ENCODE assay signal across 29 cellular contexts in the genomic region with DNA sequence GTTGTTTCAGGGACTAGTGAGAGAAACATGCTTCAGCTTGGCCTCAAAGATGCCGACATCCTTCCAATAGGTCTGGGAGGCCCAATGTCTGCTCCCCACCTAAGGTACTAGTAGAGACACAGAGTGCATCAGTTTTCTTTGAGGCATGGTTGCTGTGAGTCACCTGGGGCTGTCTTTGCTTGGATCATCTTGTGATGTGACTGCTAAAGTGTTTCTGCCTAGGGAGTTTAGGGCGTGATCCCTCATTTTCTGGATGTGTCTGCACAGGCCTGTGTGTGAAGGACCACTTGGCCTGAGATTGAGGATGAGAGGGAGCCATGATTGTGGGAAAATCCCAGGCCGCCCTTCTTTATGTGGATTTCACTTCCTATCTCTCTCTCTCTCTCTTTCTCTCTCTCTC. TPM values are rescaled to one million over a fixed set of nuclear protein-coding genes. Genes with fewer than 3 reads are reported as not detected.
"Had no signal": no experiment of that assay in that cellular context is flagged by ENCODE, and none has a peak within 500 bp of the region (broad histone marks: within the 10 kb centered on the region; RNA-seq: fewer than 3 reads in every experiment).

No MANE protein-coding gene starts in this region.

- H3K36me3 Mint-ChIP-seq: naive thymus-derived CD4-positive, alpha-beta T cell; stimulated activated effector memory CD8-positive, alpha-beta T cell treated with anti-CD3 and anti-CD28 coated beads, Interleukin-12 subunit alpha, Interleukin-12 subunit beta, amount 100 ng/mL, for 72 hours had no signal

- H3K4me3 ChIP-seq: colonic mucosa, gastrocnemius medialis, left lung, prostate gland, right atrium auricular region, smooth muscle cell, stomach, thyroid gland, vagina had no signal

- H3K9me3 ChIP-seq: colonic mucosa, gastrocnemius medialis, left lung, prostate gland, right atrium auricular region, stomach, thyroid gland, vagina had no signal

- FAIRE-seq: endothelial cell of umbilical vein, kidney had no signal

- H3K4me1 ChIP-seq: colonic mucosa, prostate gland had no signal

- H3K4me3 Mint-ChIP-seq: dendritic cell treated with granulocyte-macrophage colony-stimulating factor and Interleukin-4, amounts not matched to agents 40 ng/mL and 50 ng/mL, for 4 days; naive thymus-derived CD4-positive, alpha-beta T cell; nephron; stimulated activated effector memory CD8-positive, alpha-beta T cell treated with anti-CD3 and anti-CD28 coated beads, Interleukin-12 subunit alpha, Interleukin-12 subunit beta, amount 100 ng/mL, for 72 hours had no signal

- H3K36me3 ChIP-seq: colonic mucosa, gastrocnemius medialis, left lung, prostate gland, right atrium auricular region, stomach, thyroid gland, vagina had no signal

- H3K9me3 Mint-ChIP-seq: dendritic cell treated with granulocyte-macrophage colony-stimulating factor and Interleukin-4, amounts not matched to agents 40 ng/mL and 50 ng/mL, for 4 days; nephron; stimulated activated effector memory CD8-positive, alpha-beta T cell treated with anti-CD3 and anti-CD28 coated beads, Interleukin-12 subunit alpha, Interleukin-12 subunit beta, amount 100 ng/mL, for 72 hours had no signal

- H3K27me3 ChIP-seq: right atrium auricular region, thyroid gland, vagina had no signal

- H3K27ac ChIP-seq: colonic mucosa, gastrocnemius medialis, left lung, prostate gland, right atrium auricular region, stomach, thyroid gland, vagina had no signal

- H3K27ac Mint-ChIP-seq: dendritic cell treated with granulocyte-macrophage colony-stimulating factor and Interleukin-4, amounts not matched to agents 40 ng/mL and 50 ng/mL, for 4 days; nephron; stimulated activated effector memory CD8-positive, alpha-beta T cell treated with anti-CD3 and anti-CD28 coated beads, Interleukin-12 subunit alpha, Interleukin-12 subunit beta, amount 100 ng/mL, for 72 hours had no signal

- ATAC-seq: gastrocnemius medialis; left lung; naive thymus-derived CD4-positive, alpha-beta T cell; sciatic nerve; stimulated activated effector memory CD8-positive, alpha-beta T cell treated with anti-CD3 and anti-CD28 coated beads, Interleukin-12 subunit alpha, Interleukin-12 subunit beta, amount 100 ng/mL, for 72 hours had no signal

- DNase-seq: colonic mucosa; effector CD8-positive, alpha-beta T cell; erythroblast; gastrocnemius medialis; head of caudate nucleus; kidney; left lung; midbrain; naive thymus-derived CD4-positive, alpha-beta T cell; nucleus accumbens; stimulated activated CD4-positive, alpha-beta T cell treated with anti-CD3 and anti-CD28 coated beads, Interleukin-12 subunit alpha, Interleukin-12 subunit beta, amount 100 ng/mL, for 4 hours; stimulated activated CD4-positive, alpha-beta T cell treated with anti-CD3 and anti-CD28 coated beads, Interleukin-2, amount 100 ng/mL, for 24 hours; stimulated activated CD4-positive, alpha-beta T cell treated with anti-CD3 and anti-CD28 coated beads, Interleukin-4, amount 100 ng/mL, for 24 hours; stimulated activated naive CD4-positive, alpha-beta T cell treated with Interleukin-2 at 50 U/mL for 16 hours; stomach; thyroid gland; trophoblast cell had no signal

- H3K4me2 ChIP-seq: smooth muscle cell had no signal

RNA-seq across cellular contexts. Expression of gene GASK1A, which starts 4.8 kb away (rescaled TPM):
- total RNA-seq: endothelial cell of umbilical vein, glomerular endothelial cell, lung microvascular endothelial cell, osteocyte had no signal
- polyA plus RNA-seq: smooth muscle cell had no signal
